ENCODE assay signal across 14 cellular contexts in the genomic region with DNA sequence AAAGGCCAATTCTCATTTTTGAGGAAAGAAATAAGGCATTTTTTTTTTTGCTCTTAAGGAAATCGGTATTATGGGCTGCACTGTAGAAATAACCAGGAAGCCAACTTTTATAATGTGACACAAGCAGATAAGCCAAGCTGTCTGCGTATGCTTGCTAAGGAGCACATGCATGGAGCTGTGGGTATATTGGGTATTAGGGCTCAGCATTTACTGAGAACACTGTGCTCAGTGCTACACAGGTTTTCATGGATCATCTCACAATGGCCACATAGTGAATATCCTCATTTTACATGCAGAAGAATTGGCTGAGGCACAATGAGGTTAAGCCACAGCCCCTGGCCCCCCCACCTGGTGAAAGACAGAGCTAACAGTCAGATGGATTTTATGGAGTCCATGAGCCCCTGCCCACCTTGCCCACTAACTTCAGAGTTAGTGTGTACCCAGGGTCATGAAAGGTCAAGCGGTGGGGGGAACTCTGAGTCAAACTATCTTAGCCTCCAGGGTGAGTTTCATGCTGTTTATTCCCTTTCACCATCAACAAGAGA.
DNase-seq lines count a peak whose midpoint lies in the region; ATAC-seq, FAIRE-seq and TF ChIP-seq lines count a peak whose summit lies in the region.
"Had no signal": no experiment of that assay in that cellular context is flagged by ENCODE, and none has a peak within 500 bp of the region (broad histone marks: within the 10 kb centered on the region; RNA-seq: fewer than 3 reads in every experiment).

No MANE protein-coding gene starts in this region.

- TF ChIP-seq CTCF in choroid plexus epithelial cell (conservative IDR thresholded peaks at IDR 0.05; ENCODE audit: low read depth, low read length) (no peak), lung (IDR thresholded peaks at IDR 0.05; ENCODE audit: control extremely low read depth, extremely low read depth) (no peak), sigmoid colon (IDR thresholded peaks at IDR 0.05) (no peak)

- H3K4me3 ChIP-seq in choroid plexus epithelial cell (ENCODE audit: low read depth, low read length) (no peak overlapping the region), lung (no peak overlapping the region), sigmoid colon (no peak overlapping the region)
- H3K4me3 ChIP-seq: left lung, thyroid gland had no signal

- H3K4me1 ChIP-seq in lung (ENCODE audit: control insufficient read depth in 2 of 2, insufficient read depth in 2 of 2, low read length in 2 of 2) (no peaks in the 10 kb centered on the region), sigmoid colon (no peaks in the 10 kb centered on the region)
- H3K4me1 ChIP-seq: left lung, thyroid gland had no signal

- TF ChIP-seq EP300 in sigmoid colon (IDR thresholded peaks at IDR 0.05) = no peak

- H3K36me3 ChIP-seq in lung (ENCODE audit: control insufficient read depth in 2 of 2, insufficient read depth in 2 of 2, low read length in 2 of 2) = no peaks in the 10 kb centered on the region
- H3K36me3 ChIP-seq in sigmoid colon = no peaks in the 10 kb centered on the region
- H3K36me3 ChIP-seq: left lung, thyroid gland had no signal

- no peaks in the 10 kb centered on the region for H3K27me3 ChIP-seq in lung (ENCODE audit: control insufficient read depth, insufficient read depth)
- no peaks in the 10 kb centered on the region for H3K27me3 ChIP-seq in sigmoid colon
- H3K27me3 ChIP-seq: left lung, thyroid gland had no signal

- FAIRE-seq in GM12892 (lab: Jason Lieb, UNC) = no peak

- POLR2A ChIA-PET in HEK293T (lab: Yijun Ruan, JAX) = no interaction called here

- intact Hi-C loops in sigmoid colon (cut with DNase I) = no loop called here

- H3K9me3 ChIP-seq in lung (ENCODE audit: control insufficient read depth in 2 of 2, insufficient read depth in 1 of 2, low read length in 1 of 2) (peaks cover 0 to 6% of the 10 kb centered on the region in 2 donors), sigmoid colon (no peaks in the 10 kb centered on the region)
- H3K9me3 ChIP-seq: left lung, thyroid gland had no signal

- H3K27ac ChIP-seq in lung (ENCODE audit: low read depth in 1 of 2, low read length in 1 of 2) (no peak overlapping the region), sigmoid colon (no peak overlapping the region)
- H3K27ac ChIP-seq: left lung, thyroid gland had no signal

- ATAC-seq in lung (ENCODE audit: insufficient read depth, low FRiP score) (peak; percentile 15), HG02571 (IDR thresholded peaks at IDR 0.05; ENCODE audit: unreplicated experiment) (no peak)
- ATAC-seq: left lung had no signal

- 86 to 90% methylated on average over 3 of the region's 3 CpGs for WGBS in lung, 2 donors
- 80 to 85% methylated on average over 3 of the region's 3 CpGs for WGBS in sigmoid colon, 2 donors

- TF ChIP-seq POLR2A in sigmoid colon (IDR thresholded peaks at IDR 0.05) (no peak), GM12892 (IDR thresholded peaks at IDR 0.05; ENCODE audit: low read depth, low read length) (no peak)

- DNase-seq in AG08395 (ENCODE audit: low spot score) (peak; percentile 7), HEK293T (ENCODE audit: extremely low spot score) (peak; percentile 15), choroid plexus epithelial cell (ENCODE audit: low read depth) (peak; percentile 7), lung (ENCODE audit: low spot score) (no peak), sigmoid colon (no peak), GM12892 (ENCODE audit: insufficient read length) (no peak)
- no peak for DNase-seq in activated naive CD4-positive, alpha-beta T cell (lab: John Stamatoyannopoulos, UW)
- DNase-seq: activated naive CD8-positive, alpha-beta T cell treated with anti-CD3 and anti-CD28 coated beads for 36 hours; left lung; NCI-H2029 treated with DMSO at 0.1 percent for 48 hours; NCI-H69; RPMI8226; thyroid gland had no signal

- CTCF ChIA-PET in HEK293T (lab: Yijun Ruan, JAX) = no interaction called here

TF ChIP-seq in HEK293T, 16 proteins besides CTCF, POLR2A, EP300 and RAD21:
- TF ChIP-seq LEF1 (IDR thresholded peaks at IDR 0.05; ENCODE audit: borderline replicate concordance) (no peak), NFRKB (IDR thresholded peaks at IDR 0.05) (no peak), L3MBTL2 (conservative IDR thresholded peaks at IDR 0.05) (no peak), FOXM1 (IDR thresholded peaks at IDR 0.05; ENCODE audit: borderline replicate concordance) (no peak), PKNOX1 (IDR thresholded peaks at IDR 0.05) (no peak), ZNF384 (IDR thresholded peaks at IDR 0.05) (no peak), ARNT (IDR thresholded peaks at IDR 0.05) (no peak), HDGF (IDR thresholded peaks at IDR 0.05; ENCODE audit: borderline replicate concordance) (no peak), SP1 (IDR thresholded peaks at IDR 0.05) (no peak), ELF4 (IDR thresholded peaks at IDR 0.05) (no peak), FOXA1 (IDR thresholded peaks at IDR 0.05) (no peak), SUZ12 (IDR thresholded peaks at IDR 0.05) (no peak), TARDBP (IDR thresholded peaks at IDR 0.05) (no peak), BHLHE40 (IDR thresholded peaks at IDR 0.05; ENCODE audit: borderline replicate concordance) (no peak), CTBP1 (IDR thresholded peaks at IDR 0.05; ENCODE audit: borderline replicate concordance) (no peak), FOXK2 (IDR thresholded peaks at IDR 0.05) (no peak)

Comparison
In these comparisons a context has a peak if more than half of its experiments do, and no peak if none do; other contexts are left out.
1. DNase-seq: peak in AG08395 (single experiment), HEK293T (single experiment) and choroid plexus epithelial cell (single experiment); none in lung (single experiment), activated naive CD4-positive, alpha-beta T cell (0 of 4), sigmoid colon (single experiment) and GM12892 (single experiment).